12 cellular contexts compared by ENCODE assay signal in genomic region chr16:84184775-84185174, GRCh38. TPM values are rescaled to one million over a fixed set of nuclear protein-coding genes. Genes with fewer than 3 reads are reported as not detected.
DNase-seq lines count a peak whose midpoint lies in the region; ATAC-seq and TF ChIP-seq lines count a peak whose summit lies in the region.
"Had no signal": no experiment of that assay in that cellular context is flagged by ENCODE, and none has a peak within 500 bp of the region (broad histone marks: within the 10 kb centered on the region; RNA-seq: fewer than 3 reads in every experiment).

No MANE protein-coding gene starts in this region.

- H3K9me3 ChIP-seq in NT2/D1 (ENCODE audit: insufficient read depth, low read length): no peaks in the 10 kb centered on the region
- H3K9me3 ChIP-seq in ovary: no peaks in the 10 kb centered on the region
- no peaks in the 10 kb centered on the region for H3K9me3 ChIP-seq in gastroesophageal sphincter

- peak overlapping the region; percentile 27 for H3K9ac ChIP-seq in NT2/D1 (ENCODE audit: insufficient read length, low read depth)

- TF ChIP-seq CTCF in ovary (IDR thresholded peaks at IDR 0.05) (no peak), gastroesophageal sphincter (IDR thresholded peaks at IDR 0.05) (no peak), GM10266 (IDR thresholded peaks at IDR 0.05; ENCODE audit: control insufficient read depth, insufficient read depth, low read depth, missing control alignments) (no peak)

- H3K27ac ChIP-seq in ovary (peak overlapping the region; percentile 21 to 53), gastroesophageal sphincter (peak overlapping the region in 2 of 4 donors; percentile 43 to 86)

- WGBS in ovary, 3 donors: 7 to 31% (median 9%) methylated on average over 10 of the region's 10 CpGs
- WGBS in gastroesophageal sphincter (ENCODE audit: low coverage in 1 of 2), 2 donors: 71% methylated on average over 5 of the region's 10 CpGs; no CpG with 5 or more reads in 1 of the 2 donors

- no peak overlapping the region for H3K4me3 ChIP-seq in NT2/D1 (ENCODE audit: insufficient read length, low read depth)
- H3K4me3 ChIP-seq in ovary: no peak overlapping the region
- H3K4me3 ChIP-seq in gastroesophageal sphincter: peak overlapping the region in 1 of 2 donors; percentile 94

- ATAC-seq in GM18907 (IDR thresholded peaks at IDR 0.05; ENCODE audit: unreplicated experiment) (no peak), gastroesophageal sphincter (no peak)
- ATAC-seq: Panc1 had no signal

- no peaks in the 10 kb centered on the region for H3K27me3 ChIP-seq in NT2/D1 (ENCODE audit: insufficient read depth, insufficient read length)
- H3K27me3 ChIP-seq in ovary: no peaks in the 10 kb centered on the region
- H3K27me3 ChIP-seq in gastroesophageal sphincter: no peaks in the 10 kb centered on the region

- TF ChIP-seq POLR2A in ovary (IDR thresholded peaks at IDR 0.05) (no peak), gastroesophageal sphincter (IDR thresholded peaks at IDR 0.05) (no peak)

- H3K4me1 ChIP-seq in NT2/D1 (ENCODE audit: insufficient read depth, insufficient read length) (no peaks in the 10 kb centered on the region), ovary (ENCODE audit: insufficient read depth) (peaks cover 9% of the 10 kb centered on the region), gastroesophageal sphincter (peaks cover 0 to 39% (median 3%) of the 10 kb centered on the region in 3 donors)

- DNase-seq in D341Med (ENCODE audit: low spot score) (peak; percentile 13), NT2/D1 (ENCODE audit: low read depth, low spot score) (no peak), glomerular endothelial cell (ENCODE audit: extremely low read depth, low read depth, low spot score) (peak; percentile 75), ovary (peak in 4 of 5 donors; percentile 44 to 74 (median 52)), GM10266 (ENCODE audit: extremely low spot score) (no peak)
- DNase-seq: activated gamma-delta T cell treated with Interleukin-2 at 50 U/mL for 16 hours; effector CD8-positive, alpha-beta T cell; MV-4-11; stimulated activated CD8-positive, alpha-beta memory T cell treated with anti-CD3 and anti-CD28 coated beads, Interleukin-4, amount 100 ng/mL, for 48 hours had no signal

- TF ChIP-seq EP300 in ovary (IDR thresholded peaks at IDR 0.05) (no peak), gastroesophageal sphincter (IDR thresholded peaks at IDR 0.05) (no peak)

- intact Hi-C loops in ovary (cut with DNase I): loop anchor here in 3 of 4 donors (5.0 to 10.0 kb wide), 5 partner anchors 100 to 298 kb away; partner anchors contain the start of genes NECAB2 (in 1 of the 3) and OSGIN1 (in 1 of the 3)

- H3K36me3 ChIP-seq in NT2/D1 (ENCODE audit: insufficient read depth, insufficient read length, low read length) (peaks cover 58% of the 10 kb centered on the region), ovary (no peaks in the 10 kb centered on the region), gastroesophageal sphincter (peaks cover 0 to 54% of the 10 kb centered on the region in 2 donors)

RNA-seq across cellular contexts. Expression of gene TAF1C, which starts 2.1 kb away (rescaled TPM):
- total RNA-seq in glomerular endothelial cell: 21.3 and 62.0 TPM in 2 replicates
- 10 to 100 TPM; 39.7 to 89.0 (median 58.4) TPM for total RNA-seq in ovary
- polyA plus RNA-seq in ovary: 10 to 100 TPM; 14.1 to 63.8 TPM
- 10 to 100 TPM; 16.1 to 51.4 (median 33.2) TPM for total RNA-seq in gastroesophageal sphincter

RNA-seq across cellular contexts. Expression of gene ADAD2, which starts 6.2 kb away (rescaled TPM):
- 0.06 TPM in 1 of 2 replicates, not detected in the other for total RNA-seq in glomerular endothelial cell
- total RNA-seq in ovary: under 1 TPM in 2 of 7 donors, not detected in 5; 0.71 to 0.97 TPM
- polyA plus RNA-seq in ovary: 1 to 10 TPM in 1 of 2 donors, under 1 TPM in 1; 0.12 to 2.0 TPM
- total RNA-seq in gastroesophageal sphincter: under 1 TPM in 3 of 4 donors, not detected in 1; 0.27 to 0.47 (median 0.31) TPM

RNA-seq across cellular contexts. Expression of gene DNAAF1, which starts 39.7 kb away (rescaled TPM):
- total RNA-seq in glomerular endothelial cell: not detected in 2 replicates
- 10 to 100 TPM in 1 of 7 donors, 1 to 10 TPM in 4, under 1 TPM in 2; 0.33 to 42.6 (median 3.6) TPM for total RNA-seq in ovary
- 1 to 10 TPM in 1 of 2 donors, under 1 TPM in 1; 0.95 to 1.1 TPM for polyA plus RNA-seq in ovary
- under 1 TPM in 1 of 4 donors, not detected in 3; 0.27 TPM for total RNA-seq in gastroesophageal sphincter

RNA-seq across cellular contexts. Expression of gene HSDL1, which starts 39.8 kb away (rescaled TPM):
- total RNA-seq in glomerular endothelial cell: 19.1 and 23.7 TPM in 2 replicates
- 10 to 100 TPM; 17.5 to 34.1 (median 27.2) TPM for total RNA-seq in ovary
- polyA plus RNA-seq in ovary: 10 to 100 TPM; 17.6 to 28.2 TPM
- total RNA-seq in gastroesophageal sphincter: 10 to 100 TPM; 10.1 to 19.2 (median 13.3) TPM

RNA-seq across cellular contexts. Expression of gene KCNG4, which starts 55.0 kb away (rescaled TPM):
- total RNA-seq in glomerular endothelial cell (not detected in 2 replicates), ovary (not detected), gastroesophageal sphincter (not detected)
- polyA plus RNA-seq in ovary: not detected

Comparison
In these comparisons a context has a peak if more than half of its experiments do, and no peak if none do; other contexts are left out.
1. DNase-seq: peak in D341Med (single experiment), glomerular endothelial cell (single experiment) and ovary (4 of 5); none in NT2/D1 (single experiment) and GM10266 (single experiment).